Comparison of ENCODE assay signal across 8 cellular contexts in the genomic region with DNA sequence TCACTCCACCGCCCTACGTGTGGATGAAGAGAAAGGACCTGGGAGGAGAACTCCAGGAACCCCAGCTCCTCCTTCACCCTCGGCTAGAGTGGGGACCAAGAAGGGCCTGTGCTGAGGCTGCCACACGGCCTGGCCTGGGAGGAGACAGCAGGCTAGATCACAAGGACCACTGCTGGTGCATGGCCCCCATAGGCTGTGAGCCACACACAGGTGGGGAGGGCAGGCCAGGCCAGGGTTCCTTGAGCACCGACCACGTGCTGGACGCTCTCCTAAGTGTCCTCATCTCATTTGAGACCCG.
"Had no signal": no experiment of that assay in that cellular context is flagged by ENCODE, and none has a peak within 500 bp of the region (broad histone marks: within the 10 kb centered on the region; RNA-seq: fewer than 3 reads in every experiment).

No MANE protein-coding gene starts in this region.

- H3K4me3 ChIP-seq: GM12878 had no signal

- ATAC-seq: GM12878 had no signal

- DNase-seq: GDM1, GF-D8 had no signal

- FAIRE-seq: G401.6, GM12878, GM12891, GM12892, GM18507, GM19239 had no signal
